1 cellular context compared by ENCODE assay signal in genomic region chr17:81074875-81075274, GRCh38.
TF ChIP-seq lines count a peak whose summit lies in the region.

No MANE protein-coding gene starts in this region.

TF ChIP-seq in WTC11, 78 proteins besides CTCF, POLR2A, EP300 and RAD21 (continued from another document):
- no peak for TF ChIP-seq IRF1 (CRISPR knock-in tag; IDR thresholded peaks at IDR 0.05)
- no peak for TF ChIP-seq ERG (CRISPR knock-in tag; IDR thresholded peaks at IDR 0.05)
- TF ChIP-seq AR (CRISPR knock-in tag; IDR thresholded peaks at IDR 0.05) = no peak
- no peak for TF ChIP-seq ZNF219 (CRISPR knock-in tag; IDR thresholded peaks at IDR 0.05; ENCODE audit: borderline replicate concordance)
- no peak for TF ChIP-seq ZNF423 (CRISPR knock-in tag; IDR thresholded peaks at IDR 0.05)
- TF ChIP-seq STAT6 (CRISPR knock-in tag; conservative IDR thresholded peaks at IDR 0.05; ENCODE audit: low read depth) = no peak
